In the genomic region with DNA sequence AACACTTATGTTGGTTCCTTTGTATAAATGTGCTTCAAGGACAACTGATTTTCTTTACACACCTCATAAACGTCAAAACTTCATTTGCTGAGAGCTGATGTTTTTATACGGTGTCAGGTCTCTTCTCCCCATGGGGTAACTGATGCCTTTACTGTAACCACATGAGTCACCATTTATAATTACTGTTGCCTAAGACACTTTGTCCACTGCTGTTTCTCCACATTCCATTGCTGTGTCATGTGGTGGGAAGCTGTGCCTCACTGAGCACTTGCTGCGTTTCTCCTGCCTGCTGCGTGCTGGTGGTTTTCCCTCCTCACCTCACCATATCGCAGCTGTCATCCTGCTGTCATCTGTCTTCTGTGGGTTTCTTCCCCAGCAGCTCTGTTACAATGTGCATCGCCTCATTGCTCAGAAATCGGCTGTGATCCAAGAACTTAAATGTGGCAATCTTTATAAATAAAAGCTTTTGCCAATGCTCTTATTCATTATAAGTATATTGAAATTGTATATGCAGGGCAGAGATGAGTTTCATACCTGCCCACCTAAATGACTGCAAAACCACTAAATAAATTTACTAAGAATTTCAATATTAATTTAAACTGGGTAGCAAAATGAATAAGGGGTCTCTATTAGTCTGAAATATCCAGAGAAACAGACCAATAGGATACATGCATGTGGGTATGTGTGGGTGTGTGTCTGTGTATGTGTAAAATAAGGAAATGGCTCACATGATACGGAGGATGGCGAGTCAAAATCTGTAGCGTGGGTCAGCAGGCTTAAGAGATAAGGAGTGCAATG, we compare ENCODE assay signal across 9 cellular contexts.
A peak's percentile ranks its signal among the peaks of the same experiment; 100 is the strongest.
DNase-seq lines count a peak whose midpoint lies in the region; ATAC-seq, FAIRE-seq and TF ChIP-seq lines count a peak whose summit lies in the region.
"Had no signal": no experiment of that assay in that cellular context is flagged by ENCODE, and none has a peak within 500 bp of the region (broad histone marks: within the 10 kb centered on the region; RNA-seq: fewer than 3 reads in every experiment).

No MANE protein-coding gene starts in this region.

- in situ Hi-C loops in HepG2 (cut with HindIII; ENCODE audit: extremely low pct_ligation_motif_present, low pct_unique_long_range_greater_than_20kb): no loop called here

- CTCF ChIA-PET in HepG2 (lab: Yijun Ruan, JAX; ENCODE audit: low intra/inter-chr PET ratio, low total read pairs): no interaction called here

- FAIRE-seq in HepG2 (lab: Jason Lieb, UNC): no peak
- FAIRE-seq: endometrium had no signal

- no TSS peak for BruUV-seq in HepG2 (replicated peaks; lab: Mats Ljungman, UMichigan)

- H3K79me2 ChIP-seq in HepG2 (ENCODE audit: insufficient read depth, low read length) (no peaks in the 10 kb centered on the region), fibroblast of lung (ENCODE audit: control insufficient read depth, insufficient read depth, low read length) (no peaks in the 10 kb centered on the region)

- intact Hi-C loops in HepG2 (cut with micrococcal nuclease; ENCODE audit: unreplicated experiment) (no loop called here), right lobe of liver (cut with DNase I) (no loop called here), upper lobe of right lung (cut with DNase I) (no loop called here)

- H3K36me3 Mint-ChIP-seq in stimulated activated memory B cell treated with anti-CD40 and anti-IgM and Interleukin-4, amounts not matched to agents 10 μg/mL and 1 μg/mL and 100 μg/mL, for 72 hours: no peaks in the 10 kb centered on the region

- H3K27ac Mint-ChIP-seq in stimulated activated memory B cell treated with anti-CD40 and anti-IgM and Interleukin-4, amounts not matched to agents 10 μg/mL and 1 μg/mL and 100 μg/mL, for 72 hours: no peak overlapping the region

- H3K4me1 ChIP-seq in HepG2 (ENCODE audit: insufficient read depth, low read length) (no peaks in the 10 kb centered on the region), right lobe of liver (no peaks in the 10 kb centered on the region), fibroblast of lung (ENCODE audit: control insufficient read depth, extremely low read depth, insufficient read depth, low read length) (no peaks in the 10 kb centered on the region), upper lobe of right lung (no peaks in the 10 kb centered on the region)

- TF ChIP-seq POLR2A in HepG2 (IDR thresholded peaks at IDR 0.05; ENCODE audit: insufficient read depth in 1 of 2, low read depth in 2 of 2, low read length in 2 of 2) (no peak), right lobe of liver (IDR thresholded peaks at IDR 0.05) (no peak)

- H3K9ac ChIP-seq in HepG2 (ENCODE audit: insufficient read depth, low read depth, low read length) (no peak overlapping the region), fibroblast of lung (ENCODE audit: insufficient read depth, low read length) (no peak overlapping the region)

- POLR2A ChIA-PET in HepG2 (lab: Yijun Ruan, JAX): no interaction called here

- ATAC-seq in HepG2 (peak; percentile 69), right lobe of liver (no peak), upper lobe of right lung (peak; percentile 47), GM18870 (IDR thresholded peaks at IDR 0.05; ENCODE audit: unreplicated experiment) (no peak)
- ATAC-seq in stimulated activated memory B cell treated with anti-CD40 and anti-IgM and Interleukin-4, amounts not matched to agents 10 μg/mL and 1 μg/mL and 100 μg/mL, for 72 hours: no peak

- H3K36me3 ChIP-seq in HepG2 (replicated peaks in 1 of 2; ENCODE audit: control insufficient read depth in 1 of 2, insufficient read depth in 2 of 2, low read length in 2 of 2): no peaks in the 10 kb centered on the region
- H3K36me3 ChIP-seq in right lobe of liver: no peaks in the 10 kb centered on the region
- H3K36me3 ChIP-seq in fibroblast of lung (ENCODE audit: control insufficient read depth, insufficient read depth, low read length): no peaks in the 10 kb centered on the region
- H3K36me3 ChIP-seq in upper lobe of right lung: no peaks in the 10 kb centered on the region

- no peak overlapping the region for H3K27ac ChIP-seq in HepG2 (ENCODE audit: extremely low read length, insufficient read depth, low read length)
- H3K27ac ChIP-seq in right lobe of liver: no peak overlapping the region
- no peak overlapping the region for H3K27ac ChIP-seq in fibroblast of lung (ENCODE audit: insufficient read depth, low read length)
- no peak overlapping the region for H3K27ac ChIP-seq in upper lobe of right lung

- no peak overlapping the region for H3K4me3 Mint-ChIP-seq in stimulated activated memory B cell treated with anti-CD40 and anti-IgM and Interleukin-4, amounts not matched to agents 10 μg/mL and 1 μg/mL and 100 μg/mL, for 72 hours

- H3K4me3 ChIP-seq in HepG2 (replicated peaks in 1 of 3; ENCODE audit: insufficient read depth in 1 of 3, low read depth in 2 of 3, low read length in 3 of 3) (no peak overlapping the region), right lobe of liver (no peak overlapping the region), fibroblast of lung (replicated peaks in 1 of 4; ENCODE audit: control extremely low read depth in 1 of 4, insufficient read depth in 1 of 4, low read depth in 3 of 4, low read length in 4 of 4) (no peak overlapping the region), upper lobe of right lung (no peak overlapping the region)

- H3K27me3 Mint-ChIP-seq in stimulated activated memory B cell treated with anti-CD40 and anti-IgM and Interleukin-4, amounts not matched to agents 10 μg/mL and 1 μg/mL and 100 μg/mL, for 72 hours: no peaks in the 10 kb centered on the region

- H4K20me1 ChIP-seq in HepG2 (ENCODE audit: insufficient read depth, low read length) (no peaks in the 10 kb centered on the region; the same call in 1 of the 2 replicates), fibroblast of lung (ENCODE audit: control insufficient read depth, extremely low read depth, insufficient read depth, low read length) (no peaks in the 10 kb centered on the region)

- peak; percentile 10 for DNase-seq in HepG2 (ENCODE audit: low spot score)
- no peak for DNase-seq in right lobe of liver
- peak; percentile 66 for DNase-seq in OCI-M2 (lab: John Stamatoyannopoulos, UW; ENCODE audit: unreplicated experiment)
- peak; percentile 100 for DNase-seq in fibroblast of lung (ENCODE audit: low read depth in 2 of 2)
- DNase-seq in upper lobe of right lung: no peak
- DNase-seq in NCI-H1092 treated with DMSO at 0.1 percent for 48 hours (lab: John Stamatoyannopoulos, UW): no peak

- TF ChIP-seq RAD21 in HepG2 (CRISPR knock-in tag; IDR thresholded peaks at IDR 0.05): no peak

- 2% methylated on average over 10 of the region's 10 CpGs for WGBS in HepG2 (ENCODE audit: low lambda C conversion rate)
- 46% methylated on average over 10 of the region's 10 CpGs for WGBS in right lobe of liver (ENCODE audit: insufficient coverage, low coverage, low lambda C conversion rate, missing lambda C conversion rate)

- TF ChIP-seq EP300 in HepG2 (IDR thresholded peaks at IDR 0.05; ENCODE audit: low read depth in 2 of 2, low read length in 2 of 2) (no peak), HepG2 (CRISPR knock-in tag; IDR thresholded peaks at IDR 0.05; ENCODE audit: borderline replicate concordance) (no peak)

- H3K4me2 ChIP-seq in HepG2 (ENCODE audit: low read depth, low read length) (no peak overlapping the region), fibroblast of lung (ENCODE audit: extremely low read depth, insufficient read depth, low read length) (no peak overlapping the region)

- peaks cover 3% of the 10 kb centered on the region for H3K9me3 Mint-ChIP-seq in stimulated activated memory B cell treated with anti-CD40 and anti-IgM and Interleukin-4, amounts not matched to agents 10 μg/mL and 1 μg/mL and 100 μg/mL, for 72 hours

- H2AFZ ChIP-seq in HepG2 (ENCODE audit: low read length): no peak overlapping the region
- H2AFZ ChIP-seq in fibroblast of lung (ENCODE audit: low read length): no peak overlapping the region

- H3K9me3 ChIP-seq in HepG2 (ENCODE audit: low read length) (no peaks in the 10 kb centered on the region), right lobe of liver (no peaks in the 10 kb centered on the region), fibroblast of lung (ENCODE audit: control insufficient read depth, insufficient read depth, low read depth, low read length) (no peaks in the 10 kb centered on the region), upper lobe of right lung (no peaks in the 10 kb centered on the region)

- H3K4me1 Mint-ChIP-seq in stimulated activated memory B cell treated with anti-CD40 and anti-IgM and Interleukin-4, amounts not matched to agents 10 μg/mL and 1 μg/mL and 100 μg/mL, for 72 hours: no peaks in the 10 kb centered on the region

- H3K27me3 ChIP-seq in HepG2 (ENCODE audit: control insufficient read depth in 1 of 2, insufficient read depth in 2 of 2, low read length in 2 of 2): no peaks in the 10 kb centered on the region; a peak in 1 of 5 replicates
- no peaks in the 10 kb centered on the region for H3K27me3 ChIP-seq in right lobe of liver
- H3K27me3 ChIP-seq in fibroblast of lung (ENCODE audit: control insufficient read depth, insufficient read depth, low read length): no peaks in the 10 kb centered on the region
- H3K27me3 ChIP-seq in upper lobe of right lung: no peaks in the 10 kb centered on the region

- TF ChIP-seq CTCF in HepG2 (CRISPR knock-in tag; IDR thresholded peaks at IDR 0.05) (no peak), right lobe of liver (IDR thresholded peaks at IDR 0.05) (no peak), fibroblast of lung (conservative IDR thresholded peaks at IDR 0.05 in 1 of 2, IDR thresholded peaks at IDR 0.05 in 1 of 2; ENCODE audit: low read depth in 1 of 2, low read length in 2 of 2) (no peak), upper lobe of right lung (IDR thresholded peaks at IDR 0.05) (no peak)

TF ChIP-seq in HepG2, 621 proteins besides CTCF, POLR2A, EP300 and RAD21 (continues in another document):
- no peak for TF ChIP-seq ZFP62 (CRISPR knock-in tag; IDR thresholded peaks at IDR 0.05)
- TF ChIP-seq ZNF749 (CRISPR knock-in tag; IDR thresholded peaks at IDR 0.05; ENCODE audit: borderline replicate concordance): no peak
- TF ChIP-seq ZNF451 (CRISPR knock-in tag; IDR thresholded peaks at IDR 0.05): no peak
- TF ChIP-seq MAFF (IDR thresholded peaks at IDR 0.05; ENCODE audit: low read depth, low read length): 0 out of 2 replicates have a peak, but pooled peaks have one; percentile 1
- TF ChIP-seq, protein P1, sequence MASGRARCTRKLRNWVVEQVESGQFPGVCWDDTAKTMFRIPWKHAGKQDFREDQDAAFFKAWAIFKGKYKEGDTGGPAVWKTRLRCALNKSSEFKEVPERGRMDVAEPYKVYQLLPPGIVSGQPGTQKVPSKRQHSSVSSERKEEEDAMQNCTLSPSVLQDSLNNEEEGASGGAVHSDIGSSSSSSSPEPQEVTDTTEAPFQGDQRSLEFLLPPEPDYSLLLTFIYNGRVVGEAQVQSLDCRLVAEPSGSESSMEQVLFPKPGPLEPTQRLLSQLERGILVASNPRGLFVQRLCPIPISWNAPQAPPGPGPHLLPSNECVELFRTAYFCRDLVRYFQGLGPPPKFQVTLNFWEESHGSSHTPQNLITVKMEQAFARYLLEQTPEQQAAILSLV (CRISPR knock-in tag; IDR thresholded peaks at IDR 0.05; ENCODE audit: borderline replicate concordance): no peak

Comparison
In these comparisons a context has a peak if more than half of its experiments do, and no peak if none do; other contexts are left out.
1. ATAC-seq: peak in HepG2 (single experiment) and upper lobe of right lung (single experiment); none in right lobe of liver (0 of 4), stimulated activated memory B cell treated with anti-CD40 and anti-IgM and Interleukin-4, amounts not matched to agents 10 μg/mL and 1 μg/mL and 100 μg/mL, for 72 hours (single experiment) and GM18870 (single experiment).
2. DNase-seq: peak in HepG2 (single experiment), OCI-M2 (single experiment) and fibroblast of lung (2 of 2); none in right lobe of liver (0 of 3), upper lobe of right lung (single experiment) and NCI-H1092 treated with DMSO at 0.1 percent for 48 hours (single experiment).